ENCODE assay signal across 2 cellular contexts in the genomic region with DNA sequence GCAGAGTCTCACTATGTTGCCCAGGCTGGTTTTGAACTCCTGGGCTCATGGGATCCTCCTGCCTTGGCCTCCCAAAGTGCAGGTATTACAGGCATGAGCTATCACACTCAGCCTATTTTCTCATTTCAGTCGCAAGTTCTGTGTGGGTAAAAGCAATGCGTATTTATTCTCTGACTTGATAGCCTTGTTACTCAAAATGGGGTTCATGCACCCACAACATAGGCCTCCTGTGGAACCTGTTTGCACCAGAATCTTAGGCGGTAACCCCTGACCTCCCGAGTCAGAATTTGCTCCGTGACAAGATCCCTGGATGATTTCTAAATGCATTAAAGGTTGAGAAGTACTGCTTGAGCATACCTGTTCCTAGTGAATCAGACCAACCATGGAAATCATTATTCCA.
TF ChIP-seq lines count a peak whose summit lies in the region.

No MANE protein-coding gene starts in this region.

TF ChIP-seq in liver, 16 proteins besides CTCF, POLR2A, EP300 and RAD21:
- no peak for TF ChIP-seq JUND (IDR thresholded peaks at IDR 0.05)
- no peak for TF ChIP-seq HNF4G (IDR thresholded peaks at IDR 0.05)
- no peak for TF ChIP-seq YY1 (IDR thresholded peaks at IDR 0.05)
- no peak for TF ChIP-seq FOXA2 (IDR thresholded peaks at IDR 0.05)
- TF ChIP-seq GABPA (IDR thresholded peaks at IDR 0.05 in 1 of 2, conservative IDR thresholded peaks at IDR 0.05 in 1 of 2): no peak
- TF ChIP-seq, protein P1, sequence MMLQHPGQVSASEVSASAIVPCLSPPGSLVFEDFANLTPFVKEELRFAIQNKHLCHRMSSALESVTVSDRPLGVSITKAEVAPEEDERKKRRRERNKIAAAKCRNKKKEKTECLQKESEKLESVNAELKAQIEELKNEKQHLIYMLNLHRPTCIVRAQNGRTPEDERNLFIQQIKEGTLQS (IDR thresholded peaks at IDR 0.05): no peak
- TF ChIP-seq, protein P2, sequence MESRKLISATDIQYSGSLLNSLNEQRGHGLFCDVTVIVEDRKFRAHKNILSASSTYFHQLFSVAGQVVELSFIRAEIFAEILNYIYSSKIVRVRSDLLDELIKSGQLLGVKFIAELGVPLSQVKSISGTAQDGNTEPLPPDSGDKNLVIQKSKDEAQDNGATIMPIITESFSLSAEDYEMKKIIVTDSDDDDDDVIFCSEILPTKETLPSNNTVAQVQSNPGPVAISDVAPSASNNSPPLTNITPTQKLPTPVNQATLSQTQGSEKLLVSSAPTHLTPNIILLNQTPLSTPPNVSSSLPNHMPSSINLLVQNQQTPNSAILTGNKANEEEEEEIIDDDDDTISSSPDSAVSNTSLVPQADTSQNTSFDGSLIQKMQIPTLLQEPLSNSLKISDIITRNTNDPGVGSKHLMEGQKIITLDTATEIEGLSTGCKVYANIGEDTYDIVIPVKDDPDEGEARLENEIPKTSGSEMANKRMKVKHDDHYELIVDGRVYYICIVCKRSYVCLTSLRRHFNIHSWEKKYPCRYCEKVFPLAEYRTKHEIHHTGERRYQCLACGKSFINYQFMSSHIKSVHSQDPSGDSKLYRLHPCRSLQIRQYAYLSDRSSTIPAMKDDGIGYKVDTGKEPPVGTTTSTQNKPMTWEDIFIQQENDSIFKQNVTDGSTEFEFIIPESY (IDR thresholded peaks at IDR 0.05): no peak
- TF ChIP-seq, protein P3, sequence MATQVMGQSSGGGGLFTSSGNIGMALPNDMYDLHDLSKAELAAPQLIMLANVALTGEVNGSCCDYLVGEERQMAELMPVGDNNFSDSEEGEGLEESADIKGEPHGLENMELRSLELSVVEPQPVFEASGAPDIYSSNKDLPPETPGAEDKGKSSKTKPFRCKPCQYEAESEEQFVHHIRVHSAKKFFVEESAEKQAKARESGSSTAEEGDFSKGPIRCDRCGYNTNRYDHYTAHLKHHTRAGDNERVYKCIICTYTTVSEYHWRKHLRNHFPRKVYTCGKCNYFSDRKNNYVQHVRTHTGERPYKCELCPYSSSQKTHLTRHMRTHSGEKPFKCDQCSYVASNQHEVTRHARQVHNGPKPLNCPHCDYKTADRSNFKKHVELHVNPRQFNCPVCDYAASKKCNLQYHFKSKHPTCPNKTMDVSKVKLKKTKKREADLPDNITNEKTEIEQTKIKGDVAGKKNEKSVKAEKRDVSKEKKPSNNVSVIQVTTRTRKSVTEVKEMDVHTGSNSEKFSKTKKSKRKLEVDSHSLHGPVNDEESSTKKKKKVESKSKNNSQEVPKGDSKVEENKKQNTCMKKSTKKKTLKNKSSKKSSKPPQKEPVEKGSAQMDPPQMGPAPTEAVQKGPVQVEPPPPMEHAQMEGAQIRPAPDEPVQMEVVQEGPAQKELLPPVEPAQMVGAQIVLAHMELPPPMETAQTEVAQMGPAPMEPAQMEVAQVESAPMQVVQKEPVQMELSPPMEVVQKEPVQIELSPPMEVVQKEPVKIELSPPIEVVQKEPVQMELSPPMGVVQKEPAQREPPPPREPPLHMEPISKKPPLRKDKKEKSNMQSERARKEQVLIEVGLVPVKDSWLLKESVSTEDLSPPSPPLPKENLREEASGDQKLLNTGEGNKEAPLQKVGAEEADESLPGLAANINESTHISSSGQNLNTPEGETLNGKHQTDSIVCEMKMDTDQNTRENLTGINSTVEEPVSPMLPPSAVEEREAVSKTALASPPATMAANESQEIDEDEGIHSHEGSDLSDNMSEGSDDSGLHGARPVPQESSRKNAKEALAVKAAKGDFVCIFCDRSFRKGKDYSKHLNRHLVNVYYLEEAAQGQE (IDR thresholded peaks at IDR 0.05): no peak
- TF ChIP-seq TAF1 (conservative IDR thresholded peaks at IDR 0.05): no peak
- TF ChIP-seq EGR1 (IDR thresholded peaks at IDR 0.05; ENCODE audit: low read depth in 2 of 2): no peak
- TF ChIP-seq RXRA (IDR thresholded peaks at IDR 0.05): no peak
- TF ChIP-seq FOXA1 (IDR thresholded peaks at IDR 0.05): no peak
- TF ChIP-seq SP1 (IDR thresholded peaks at IDR 0.05): no peak
- TF ChIP-seq HNF4A (conservative IDR thresholded peaks at IDR 0.05): no peak
- no peak for TF ChIP-seq NR2F2 (IDR thresholded peaks at IDR 0.05)
- TF ChIP-seq, protein P4, sequence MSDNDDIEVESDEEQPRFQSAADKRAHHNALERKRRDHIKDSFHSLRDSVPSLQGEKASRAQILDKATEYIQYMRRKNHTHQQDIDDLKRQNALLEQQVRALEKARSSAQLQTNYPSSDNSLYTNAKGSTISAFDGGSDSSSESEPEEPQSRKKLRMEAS (IDR thresholded peaks at IDR 0.05): no peak
TF ChIP-seq in liver: peak in this region for 0.

TF ChIP-seq in HepG2, 621 proteins besides CTCF, POLR2A, EP300 and RAD21:
- TF ChIP-seq, protein P5, sequence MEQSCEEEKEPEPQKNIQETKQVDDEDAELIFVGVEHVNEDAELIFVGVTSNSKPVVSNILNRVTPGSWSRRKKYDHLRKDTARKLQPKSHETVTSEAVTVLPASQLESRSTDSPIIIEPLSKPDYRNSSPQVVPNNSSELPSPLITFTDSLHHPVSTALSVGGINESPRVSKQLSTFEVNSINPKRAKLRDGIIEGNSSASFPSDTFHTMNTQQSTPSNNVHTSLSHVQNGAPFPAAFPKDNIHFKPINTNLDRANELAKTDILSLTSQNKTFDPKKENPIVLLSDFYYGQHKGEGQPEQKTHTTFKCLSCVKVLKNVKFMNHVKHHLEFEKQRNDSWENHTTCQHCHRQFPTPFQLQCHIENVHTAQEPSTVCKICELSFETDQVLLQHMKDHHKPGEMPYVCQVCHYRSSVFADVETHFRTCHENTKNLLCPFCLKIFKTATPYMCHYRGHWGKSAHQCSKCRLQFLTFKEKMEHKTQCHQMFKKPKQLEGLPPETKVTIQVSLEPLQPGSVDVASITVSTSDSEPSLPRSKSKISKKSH (CRISPR knock-in tag; IDR thresholded peaks at IDR 0.05; ENCODE audit: borderline replicate concordance): no peak
- TF ChIP-seq, protein P6, sequence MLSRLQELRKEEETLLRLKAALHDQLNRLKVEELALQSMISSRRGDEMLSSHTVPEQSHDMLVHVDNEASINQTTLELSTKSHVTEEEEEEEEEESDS (CRISPR knock-in tag; IDR thresholded peaks at IDR 0.05; ENCODE audit: borderline replicate concordance): no peak
- TF ChIP-seq, protein P7, sequence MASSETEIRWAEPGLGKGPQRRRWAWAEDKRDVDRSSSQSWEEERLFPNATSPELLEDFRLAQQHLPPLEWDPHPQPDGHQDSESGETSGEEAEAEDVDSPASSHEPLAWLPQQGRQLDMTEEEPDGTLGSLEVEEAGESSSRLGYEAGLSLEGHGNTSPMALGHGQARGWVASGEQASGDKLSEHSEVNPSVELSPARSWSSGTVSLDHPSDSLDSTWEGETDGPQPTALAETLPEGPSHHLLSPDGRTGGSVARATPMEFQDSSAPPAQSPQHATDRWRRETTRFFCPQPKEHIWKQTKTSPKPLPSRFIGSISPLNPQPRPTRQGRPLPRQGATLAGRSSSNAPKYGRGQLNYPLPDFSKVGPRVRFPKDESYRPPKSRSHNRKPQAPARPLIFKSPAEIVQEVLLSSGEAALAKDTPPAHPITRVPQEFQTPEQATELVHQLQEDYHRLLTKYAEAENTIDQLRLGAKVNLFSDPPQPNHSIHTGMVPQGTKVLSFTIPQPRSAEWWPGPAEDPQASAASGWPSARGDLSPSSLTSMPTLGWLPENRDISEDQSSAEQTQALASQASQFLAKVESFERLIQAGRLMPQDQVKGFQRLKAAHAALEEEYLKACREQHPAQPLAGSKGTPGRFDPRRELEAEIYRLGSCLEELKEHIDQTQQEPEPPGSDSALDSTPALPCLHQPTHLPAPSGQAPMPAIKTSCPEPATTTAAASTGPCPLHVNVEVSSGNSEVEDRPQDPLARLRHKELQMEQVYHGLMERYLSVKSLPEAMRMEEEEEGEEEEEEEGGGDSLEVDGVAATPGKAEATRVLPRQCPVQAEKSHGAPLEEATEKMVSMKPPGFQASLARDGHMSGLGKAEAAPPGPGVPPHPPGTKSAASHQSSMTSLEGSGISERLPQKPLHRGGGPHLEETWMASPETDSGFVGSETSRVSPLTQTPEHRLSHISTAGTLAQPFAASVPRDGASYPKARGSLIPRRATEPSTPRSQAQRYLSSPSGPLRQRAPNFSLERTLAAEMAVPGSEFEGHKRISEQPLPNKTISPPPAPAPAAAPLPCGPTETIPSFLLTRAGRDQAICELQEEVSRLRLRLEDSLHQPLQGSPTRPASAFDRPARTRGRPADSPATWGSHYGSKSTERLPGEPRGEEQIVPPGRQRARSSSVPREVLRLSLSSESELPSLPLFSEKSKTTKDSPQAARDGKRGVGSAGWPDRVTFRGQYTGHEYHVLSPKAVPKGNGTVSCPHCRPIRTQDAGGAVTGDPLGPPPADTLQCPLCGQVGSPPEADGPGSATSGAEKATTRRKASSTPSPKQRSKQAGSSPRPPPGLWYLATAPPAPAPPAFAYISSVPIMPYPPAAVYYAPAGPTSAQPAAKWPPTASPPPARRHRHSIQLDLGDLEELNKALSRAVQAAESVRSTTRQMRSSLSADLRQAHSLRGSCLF (CRISPR knock-in tag; IDR thresholded peaks at IDR 0.05; ENCODE audit: borderline replicate concordance): no peak
- TF ChIP-seq CEBPB (IDR thresholded peaks at IDR 0.05; ENCODE audit: borderline replicate concordance, low read depth, low read length): no peak
- TF ChIP-seq, protein P8, sequence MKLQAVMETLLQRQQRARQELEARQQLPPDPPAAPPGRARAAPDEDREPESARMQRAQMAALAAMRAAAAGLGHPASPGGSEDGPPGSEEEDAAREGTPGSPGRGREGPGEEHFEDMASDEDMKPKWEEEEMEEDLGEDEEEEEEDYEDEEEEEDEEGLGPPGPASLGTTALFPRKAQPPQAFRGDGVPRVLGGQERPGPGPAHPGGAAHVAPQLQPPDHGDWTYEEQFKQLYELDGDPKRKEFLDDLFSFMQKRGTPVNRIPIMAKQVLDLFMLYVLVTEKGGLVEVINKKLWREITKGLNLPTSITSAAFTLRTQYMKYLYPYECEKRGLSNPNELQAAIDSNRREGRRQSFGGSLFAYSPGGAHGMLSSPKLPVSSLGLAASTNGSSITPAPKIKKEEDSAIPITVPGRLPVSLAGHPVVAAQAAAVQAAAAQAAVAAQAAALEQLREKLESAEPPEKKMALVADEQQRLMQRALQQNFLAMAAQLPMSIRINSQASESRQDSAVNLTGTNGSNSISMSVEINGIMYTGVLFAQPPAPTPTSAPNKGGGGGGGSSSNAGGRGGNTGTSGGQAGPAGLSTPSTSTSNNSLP (IDR thresholded peaks at IDR 0.05; ENCODE audit: low read depth, low read length): no peak
- TF ChIP-seq HOXA7 (CRISPR knock-in tag; IDR thresholded peaks at IDR 0.05): no peak
- TF ChIP-seq MTF1 (CRISPR knock-in tag; IDR thresholded peaks at IDR 0.05): no peak
TF ChIP-seq in HepG2: peak in this region for 0.
